Comparison of ENCODE assay signal across 8 cellular contexts in the genomic region with DNA sequence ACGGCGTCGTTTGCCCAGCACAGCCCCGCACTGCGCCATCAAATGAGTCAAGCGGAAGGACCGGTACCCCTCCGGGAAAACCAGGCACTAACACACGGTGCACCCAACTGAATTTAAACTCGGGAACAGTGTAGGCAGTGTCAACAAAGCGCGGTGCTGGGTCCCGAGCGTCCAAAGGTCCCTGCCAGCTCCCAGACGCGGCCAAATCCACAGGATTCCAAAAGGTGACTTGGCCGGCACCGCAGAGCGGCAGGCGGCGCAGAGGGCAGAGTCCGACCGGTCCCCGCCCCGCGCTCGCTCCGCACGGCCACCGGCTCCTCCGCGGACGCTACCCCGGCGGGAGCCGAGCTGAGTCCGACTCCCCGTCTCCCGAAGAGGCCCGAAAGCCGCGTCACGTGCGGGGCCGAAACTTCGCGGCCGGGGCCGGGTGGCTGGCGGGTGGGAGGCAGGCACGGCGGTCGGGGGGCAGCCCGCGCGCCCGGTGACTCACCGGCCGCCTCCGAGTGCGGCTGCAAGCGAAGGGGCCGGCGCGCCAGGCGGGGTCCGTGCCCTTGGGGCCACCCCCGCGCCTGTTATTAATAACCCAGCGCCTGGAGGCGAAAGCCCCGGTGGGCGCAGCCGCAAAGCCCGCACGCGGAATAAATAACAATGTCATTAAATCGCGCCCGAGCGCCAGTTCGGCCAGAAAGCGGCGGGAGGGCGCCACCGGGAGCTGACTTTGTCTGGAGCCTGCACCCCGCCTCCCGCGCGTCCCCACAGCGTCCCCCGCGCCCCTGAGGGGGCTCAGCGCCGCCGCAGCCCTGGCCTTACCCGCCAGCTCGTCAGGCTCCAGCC. TPM values are rescaled to one million over a fixed set of nuclear protein-coding genes. Genes with fewer than 3 reads are reported as not detected.
DNase-seq lines count a peak whose midpoint lies in the region; ATAC-seq and TF ChIP-seq lines count a peak whose summit lies in the region.

No MANE protein-coding gene starts in this region.

- H3K36me3 Mint-ChIP-seq in CD4-positive, alpha-beta T cell (ENCODE audit: low read depth) = no peaks in the 10 kb centered on the region
- H3K36me3 Mint-ChIP-seq in activated naive CD4-positive, alpha-beta T cell treated with anti-CD3 and anti-CD28 coated beads, Interleukin-2, amount 50 U/mL, for 24 hours = no peaks in the 10 kb centered on the region
- H3K36me3 Mint-ChIP-seq in glutamatergic neuron (ENCODE audit: unreplicated experiment) = peaks cover 5% of the 10 kb centered on the region

- H3K4me3 ChIP-seq in neuronal stem cell (ENCODE audit: low read length in 2 of 2) = peak overlapping the region; percentile 90 to 99
- H3K4me3 ChIP-seq in vagina = peak overlapping the region; percentile 73 to 87

- H4K91ac ChIP-seq in neuronal stem cell (ENCODE audit: low read depth, low read length, poor library complexity) = no peak overlapping the region

- H3K9me3 Mint-ChIP-seq in CD4-positive, alpha-beta T cell = no peaks in the 10 kb centered on the region
- H3K9me3 Mint-ChIP-seq in activated naive CD4-positive, alpha-beta T cell treated with anti-CD3 and anti-CD28 coated beads, Interleukin-2, amount 50 U/mL, for 24 hours = no peaks in the 10 kb centered on the region
- H3K9me3 Mint-ChIP-seq in glutamatergic neuron (ENCODE audit: unreplicated experiment) = peaks cover 13% of the 10 kb centered on the region

- DNase-seq in CD4-positive, alpha-beta T cell = peak in 2 of 10 experiments; percentile 5 to 34
- DNase-seq in NCI-H748 (lab: John Stamatoyannopoulos, UW; ENCODE audit: unreplicated experiment) (peak; percentile 82), glutamatergic neuron (peak; percentile 80), neuronal stem cell (ENCODE audit: low spot score) (peak; percentile 60), vagina (ENCODE audit: extremely low spot score in 2 of 2) (no peak)

- H3K27me3 Mint-ChIP-seq in CD4-positive, alpha-beta T cell = peaks cover 71% of the 10 kb centered on the region
- peaks cover 38% of the 10 kb centered on the region for H3K27me3 Mint-ChIP-seq in activated naive CD4-positive, alpha-beta T cell treated with anti-CD3 and anti-CD28 coated beads, Interleukin-2, amount 50 U/mL, for 24 hours
- peaks cover 16% of the 10 kb centered on the region for H3K27me3 Mint-ChIP-seq in glutamatergic neuron (ENCODE audit: unreplicated experiment)

- peak overlapping the region; percentile 91 for H2BK5ac ChIP-seq in neuronal stem cell (ENCODE audit: low read length)

- no peak overlapping the region for H3K4ac ChIP-seq in neuronal stem cell (ENCODE audit: low read length)

- H3K18ac ChIP-seq in neuronal stem cell (ENCODE audit: low read length) = peak overlapping the region; percentile 99

- no peak overlapping the region for H3K27ac ChIP-seq in CD4-positive, alpha-beta T cell (ENCODE audit: low read depth, low read length)
- peak overlapping the region; percentile 87 for H3K27ac ChIP-seq in neuronal stem cell (replicated peaks; ENCODE audit: low read length)
- H3K27ac ChIP-seq in vagina = peak overlapping the region; percentile 98

- intact Hi-C loops in CD4-positive, alpha-beta T cell (cut with DNase I, micrococcal nuclease) = no loop called here
- intact Hi-C loops in vagina (cut with DNase I) = loop anchor here (10.0 kb wide), 1 partner anchor 95 kb away; no protein-coding TSS in a partner anchor

- no CpG with 5 or more reads among the region's 98 CpGs for WGBS in neuronal stem cell (ENCODE audit: extremely low coverage in 2 of 2, insufficient read length in 2 of 2, insufficient replicate concordance in 1 of 2), 2 donors

- no peak overlapping the region for H2BK12ac ChIP-seq in neuronal stem cell (ENCODE audit: low read length)

- no peak overlapping the region for H3K27ac Mint-ChIP-seq in CD4-positive, alpha-beta T cell
- H3K27ac Mint-ChIP-seq in activated naive CD4-positive, alpha-beta T cell treated with anti-CD3 and anti-CD28 coated beads, Interleukin-2, amount 50 U/mL, for 24 hours = no peak overlapping the region
- peak overlapping the region; percentile 93 for H3K27ac Mint-ChIP-seq in glutamatergic neuron (ENCODE audit: unreplicated experiment)

- H3K14ac ChIP-seq in neuronal stem cell (ENCODE audit: low read length) = peak overlapping the region; percentile 95

- H3K4me2 ChIP-seq in neuronal stem cell (ENCODE audit: insufficient read depth, low read length, poor library complexity, severe bottlenecking) = peak overlapping the region; percentile 61

- peaks cover 13% of the 10 kb centered on the region for H3K4me1 Mint-ChIP-seq in CD4-positive, alpha-beta T cell (ENCODE audit: low read depth)
- H3K4me1 Mint-ChIP-seq in activated naive CD4-positive, alpha-beta T cell treated with anti-CD3 and anti-CD28 coated beads, Interleukin-2, amount 50 U/mL, for 24 hours = peaks cover 18% of the 10 kb centered on the region
- H3K4me1 Mint-ChIP-seq in glutamatergic neuron (ENCODE audit: low read depth, unreplicated experiment) = peaks cover 13% of the 10 kb centered on the region

- peak overlapping the region; percentile 81 for H2AK5ac ChIP-seq in neuronal stem cell (ENCODE audit: low read depth, low read length)

- H2BK120ac ChIP-seq in neuronal stem cell (ENCODE audit: low read depth, low read length) = peak overlapping the region; percentile 88

- H4K8ac ChIP-seq in neuronal stem cell (ENCODE audit: low read depth, low read length) = no peak overlapping the region

- TF ChIP-seq CTCF in CD4-positive, alpha-beta T cell (IDR thresholded peaks at IDR 0.05) = no peak
- no peak for TF ChIP-seq CTCF in glutamatergic neuron (IDR thresholded peaks at IDR 0.05; ENCODE audit: partially characterized antibody, unreplicated experiment)
- TF ChIP-seq CTCF in vagina (IDR thresholded peaks at IDR 0.05) = no peak

- peaks cover 50% of the 10 kb centered on the region for H3K27me3 ChIP-seq in CD4-positive, alpha-beta T cell (ENCODE audit: control insufficient read depth, insufficient read depth, low read length)
- H3K27me3 ChIP-seq in neuronal stem cell (ENCODE audit: control insufficient read depth in 3 of 3, insufficient read depth in 3 of 3, low read depth in 1 of 3, low read length in 3 of 3) (no peaks in the 10 kb centered on the region), vagina (no peaks in the 10 kb centered on the region)

- H2BK15ac ChIP-seq in neuronal stem cell (ENCODE audit: low read length) = peak overlapping the region; percentile 49

- peak overlapping the region; percentile 95 for H3K9ac ChIP-seq in neuronal stem cell (ENCODE audit: low read depth, low read length, poor library complexity)

- H3K23ac ChIP-seq in neuronal stem cell (ENCODE audit: low read depth, low read length, poor library complexity) = peak overlapping the region; percentile 67

- POLR2A ChIA-PET in CD4-positive, alpha-beta T cell (lab: Charles Lee) = interaction anchor here (0.6 kb wide), 1 partner anchor 404 kb away, joined by 4 read pairs; no protein-coding TSS in a partner anchor

- peaks cover 5% of the 10 kb centered on the region for H3K79me1 ChIP-seq in neuronal stem cell (ENCODE audit: low read depth, low read length)

- H2AFZ ChIP-seq in neuronal stem cell (ENCODE audit: low read length) = peak overlapping the region; percentile 91

- H3K4me3 Mint-ChIP-seq in CD4-positive, alpha-beta T cell = peak overlapping the region; percentile 78
- H3K4me3 Mint-ChIP-seq in activated naive CD4-positive, alpha-beta T cell treated with anti-CD3 and anti-CD28 coated beads, Interleukin-2, amount 50 U/mL, for 24 hours = peak overlapping the region; percentile 86
- H3K4me3 Mint-ChIP-seq in glutamatergic neuron (ENCODE audit: unreplicated experiment) = peak overlapping the region; percentile 89

- TF ChIP-seq POLR2A in vagina (IDR thresholded peaks at IDR 0.05) = no peak

- CTCF ChIA-PET in CD4-positive, alpha-beta T cell (lab: Charles Lee) = no interaction called here

- H3K9me3 ChIP-seq in CD4-positive, alpha-beta T cell (ENCODE audit: control insufficient read depth, low read length) = no peaks in the 10 kb centered on the region
- peaks cover 0 to 14% of the 10 kb centered on the region in 2 donors for H3K9me3 ChIP-seq in neuronal stem cell (replicated peaks in 1 of 2; ENCODE audit: control insufficient read depth in 2 of 2, insufficient read depth in 1 of 2, low read depth in 1 of 2, low read length in 2 of 2)
- no peaks in the 10 kb centered on the region for H3K9me3 ChIP-seq in vagina

- H3K4me1 ChIP-seq in neuronal stem cell (ENCODE audit: control insufficient read depth in 2 of 2, insufficient read depth in 1 of 2, low read depth in 1 of 2, low read length in 2 of 2) (peaks cover 2 to 7% of the 10 kb centered on the region in 2 donors), vagina (peaks cover 16% of the 10 kb centered on the region)

- H3K36me3 ChIP-seq in neuronal stem cell (replicated peaks in 1 of 2; ENCODE audit: control insufficient read depth in 2 of 2, insufficient read depth in 2 of 2, low read length in 2 of 2) (no peaks in the 10 kb centered on the region), vagina (no peaks in the 10 kb centered on the region)

- ATAC-seq in CD4-positive, alpha-beta T cell (ENCODE audit: poor library complexity) = peak; percentile 14
- ATAC-seq in GM18909 (IDR thresholded peaks at IDR 0.05; ENCODE audit: poor library complexity, unreplicated experiment) = peak; percentile 37
- peak; percentile 36 for ATAC-seq in HG03097 (IDR thresholded peaks at IDR 0.05; ENCODE audit: low FRiP score, unreplicated experiment)

RNA-seq across cellular contexts. Expression of a gene that starts 0.8 kb away (rescaled TPM):
- under 1 TPM; 0.22 to 0.25 TPM for total RNA-seq in CD4-positive, alpha-beta T cell
- total RNA-seq in glutamatergic neuron (ENCODE audit: unreplicated experiment) = 45.6 TPM
- 24.4 TPM for polyA plus RNA-seq in neuronal stem cell (2013, experiment 1 of 2)
- 25.9 TPM for polyA plus RNA-seq in neuronal stem cell (2013, experiment 2 of 2)
- total RNA-seq in vagina = 25.3 TPM

Comparison
In these comparisons a context has a peak if more than half of its experiments do, and no peak if none do; other contexts are left out.
1. DNase-seq: peak in NCI-H748 (single experiment), glutamatergic neuron (single experiment) and neuronal stem cell (single experiment); none in vagina (0 of 2).
2. RNA of a gene that starts 0.8 kb away (total RNA-seq): 45.6 TPM in glutamatergic neuron (single experiment) and 25.3 TPM in vagina (single experiment); 0.22 to 0.25 TPM in CD4-positive, alpha-beta T cell; every median in the first group is over 10 times any median in the second.
3. Peak in every context shown above with its lines, with median percentiles within 50 percentile points of each other: ATAC-seq and H3K4me3 Mint-ChIP-seq.